In the genomic region with DNA sequence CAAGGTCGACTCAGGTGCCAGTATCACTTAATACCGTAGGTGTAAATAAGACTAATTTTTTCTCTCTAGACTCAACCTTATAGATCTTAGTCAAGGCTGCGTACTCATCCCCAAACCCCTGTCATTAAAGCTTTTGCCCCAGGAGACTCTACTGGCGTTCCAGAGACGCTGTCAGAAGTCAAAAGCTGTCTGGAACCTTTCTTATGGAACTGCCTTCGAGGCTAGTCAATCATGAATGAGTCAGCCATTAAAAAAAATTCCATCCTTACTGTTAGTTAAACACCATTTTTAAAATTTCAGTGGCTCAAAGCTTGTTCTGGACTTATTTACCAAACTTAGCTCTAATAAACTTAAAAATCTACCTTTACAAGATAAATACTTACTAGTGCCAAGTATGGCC, we compare ENCODE assay signal across 11 cellular contexts.
"Had no signal": no experiment of that assay in that cellular context is flagged by ENCODE, and none has a peak within 500 bp of the region (broad histone marks: within the 10 kb centered on the region; RNA-seq: fewer than 3 reads in every experiment).

No MANE protein-coding gene starts in this region.

- H3K36me3 ChIP-seq: thyroid gland, vagina had no signal

- H3K27me3 Mint-ChIP-seq: brain; dendritic cell treated with granulocyte-macrophage colony-stimulating factor and Interleukin-4, amounts not matched to agents 40 ng/mL and 50 ng/mL, for 4 days had no signal

- H3K27ac Mint-ChIP-seq: activated naive CD4-positive, alpha-beta T cell treated with anti-CD3 and anti-CD28 coated beads, Interleukin-2, amount 50 U/mL, for 24 hours; brain; dendritic cell treated with granulocyte-macrophage colony-stimulating factor and Interleukin-4, amounts not matched to agents 40 ng/mL and 50 ng/mL, for 4 days; nephron had no signal

- DNase-seq: activated CD4-positive, alpha-beta T cell treated with anti-CD3 and anti-CD28 coated beads, Interleukin-2, amount 50 U/mL, for 1 hour; occipital lobe; stimulated activated CD4-positive, alpha-beta T cell treated with anti-CD3 and anti-CD28 coated beads, Interleukin-4, amount 100 ng/mL, for 4 hours; T-helper 2 cell; thyroid gland had no signal

- H3K4me3 Mint-ChIP-seq: activated naive CD4-positive, alpha-beta T cell treated with anti-CD3 and anti-CD28 coated beads, Interleukin-2, amount 50 U/mL, for 24 hours; brain; dendritic cell treated with granulocyte-macrophage colony-stimulating factor and Interleukin-4, amounts not matched to agents 40 ng/mL and 50 ng/mL, for 4 days; nephron had no signal

- H3K27me3 ChIP-seq: thyroid gland, vagina had no signal

- H3K9me3 ChIP-seq: thyroid gland, vagina had no signal

- H3K27ac ChIP-seq: thyroid gland, vagina had no signal

- H3K36me3 Mint-ChIP-seq: activated naive CD4-positive, alpha-beta T cell treated with anti-CD3 and anti-CD28 coated beads, Interleukin-2, amount 50 U/mL, for 24 hours had no signal

- H3K4me3 ChIP-seq: thyroid gland, vagina had no signal

- H3K9me3 Mint-ChIP-seq: activated naive CD4-positive, alpha-beta T cell treated with anti-CD3 and anti-CD28 coated beads, Interleukin-2, amount 50 U/mL, for 24 hours; brain; dendritic cell treated with granulocyte-macrophage colony-stimulating factor and Interleukin-4, amounts not matched to agents 40 ng/mL and 50 ng/mL, for 4 days; nephron had no signal

- ATAC-seq: left lobe of liver had no signal
